16 cellular contexts compared by ENCODE assay signal in the genomic region with DNA sequence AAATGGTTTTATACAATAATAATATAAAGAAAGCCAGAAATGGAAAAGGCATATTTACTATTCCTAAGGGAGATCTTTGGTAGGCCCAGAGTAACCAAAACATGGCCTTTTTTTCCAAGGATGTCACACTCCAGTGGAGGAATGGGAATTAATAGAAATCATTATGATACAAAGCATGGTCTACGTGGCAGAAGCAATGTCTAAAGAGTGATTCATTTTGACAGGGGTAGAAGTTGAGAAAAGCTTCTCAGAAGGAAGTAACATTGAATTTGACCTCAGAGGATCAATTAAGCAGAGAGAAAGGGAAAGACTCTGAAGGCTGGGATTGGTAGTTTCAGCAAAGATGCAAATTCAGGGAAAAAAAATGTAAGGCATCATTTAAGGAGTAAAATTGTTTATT.
DNase-seq lines count a peak whose midpoint lies in the region; ATAC-seq and TF ChIP-seq lines count a peak whose summit lies in the region.
"Had no signal": no experiment of that assay in that cellular context is flagged by ENCODE, and none has a peak within 500 bp of the region (broad histone marks: within the 10 kb centered on the region; RNA-seq: fewer than 3 reads in every experiment).

No MANE protein-coding gene starts in this region.

- no peaks in the 10 kb centered on the region for H4K20me1 ChIP-seq in smooth muscle cell (ENCODE audit: low read depth)

- peak; percentile 21 for DNase-seq in MV-4-11 (lab: John Stamatoyannopoulos, UW)
- DNase-seq in neuronal stem cell (ENCODE audit: low spot score) = no peak
- no peak for DNase-seq in smooth muscle cell (lab: John Stamatoyannopoulos, UW; ENCODE audit: unreplicated experiment)
- no peak for DNase-seq in DMS153 treated with DMSO at 0.1 percent for 48 hours (lab: John Stamatoyannopoulos, UW; ENCODE audit: unreplicated experiment)
- no peak for DNase-seq in endodermal cell
- DNase-seq: C1 segment of cervical spinal cord; Caco-2; CD4-positive, CD25-positive, alpha-beta regulatory T cell; DMS79; GDM1 had no signal

- no peak overlapping the region for H2AK5ac ChIP-seq in neuronal stem cell (ENCODE audit: low read depth, low read length)

- H4K91ac ChIP-seq in neuronal stem cell (ENCODE audit: low read depth, low read length, poor library complexity) = no peak overlapping the region

- no peak overlapping the region for H3K14ac ChIP-seq in neuronal stem cell (ENCODE audit: low read length)

- H3K4me1 Mint-ChIP-seq in endodermal cell = no peaks in the 10 kb centered on the region
- H3K4me1 Mint-ChIP-seq: B cell had no signal

- no peak overlapping the region for H3K4me3 ChIP-seq in neuronal stem cell (ENCODE audit: low read length in 2 of 2)
- no peak overlapping the region for H3K4me3 ChIP-seq in smooth muscle cell
- H3K4me3 ChIP-seq in endodermal cell (ENCODE audit: low read length) = no peak overlapping the region
- H3K4me3 ChIP-seq: HAP-1 had no signal

- H3K4me2 ChIP-seq in neuronal stem cell (ENCODE audit: insufficient read depth, low read length, poor library complexity, severe bottlenecking) = no peak overlapping the region
- H3K4me2 ChIP-seq in smooth muscle cell = no peak overlapping the region

- H3K9me3 Mint-ChIP-seq in endodermal cell = no peaks in the 10 kb centered on the region

- no peak overlapping the region for H4K8ac ChIP-seq in neuronal stem cell (ENCODE audit: low read depth, low read length)

- no peaks in the 10 kb centered on the region for H3K27me3 Mint-ChIP-seq in endodermal cell (ENCODE audit: insufficient read depth)
- H3K27me3 Mint-ChIP-seq: IgD-negative memory B cell had no signal

- no CpG with 5 or more reads among the region's 1 CpG for WGBS in neuronal stem cell (ENCODE audit: extremely low coverage in 2 of 2, insufficient read length in 2 of 2, insufficient replicate concordance in 1 of 2), 2 donors
- WGBS in smooth muscle cell (ENCODE audit: low lambda C conversion rate) = 79% methylated on average over 1 of the region's 1 CpG
- 87 to 100% methylated on average over 1 of the region's 1 CpG for WGBS in endodermal cell (ENCODE audit: insufficient coverage in 1 of 2, insufficient read length in 1 of 2), 2 experiments

- H2AFZ ChIP-seq in neuronal stem cell (ENCODE audit: low read length) = peak overlapping the region; percentile 18
- H2AFZ ChIP-seq in smooth muscle cell (ENCODE audit: low read depth) = no peak overlapping the region

- H3K23ac ChIP-seq in neuronal stem cell (ENCODE audit: low read depth, low read length, poor library complexity) = no peak overlapping the region

- H3K27ac ChIP-seq in neuronal stem cell (replicated peaks; ENCODE audit: low read length) = no peak overlapping the region
- peak overlapping the region; percentile 16 for H3K27ac ChIP-seq in smooth muscle cell (ENCODE audit: low read depth)
- no peak overlapping the region for H3K27ac ChIP-seq in endodermal cell (ENCODE audit: low read depth, low read length)

- H3K9ac ChIP-seq in neuronal stem cell (ENCODE audit: low read depth, low read length, poor library complexity) (no peak overlapping the region), smooth muscle cell (ENCODE audit: low read depth) (no peak overlapping the region), endodermal cell (ENCODE audit: extremely low read depth, low read length, poor library complexity, severe bottlenecking) (no peak overlapping the region)

- ATAC-seq in esophagus mucosa (peak; percentile 69), GM21390 (IDR thresholded peaks at IDR 0.05; ENCODE audit: unreplicated experiment) (no peak)
- ATAC-seq: HepG2 had no signal

- no peak overlapping the region for H2BK12ac ChIP-seq in neuronal stem cell (ENCODE audit: low read length)

- no peaks in the 10 kb centered on the region for H3F3A ChIP-seq in smooth muscle cell (ENCODE audit: low read depth)

- no peak overlapping the region for H3K4me3 Mint-ChIP-seq in endodermal cell
- H3K4me3 Mint-ChIP-seq: B cell; CD4-positive, CD25-positive, alpha-beta regulatory T cell; IgD-negative memory B cell had no signal

- H3K79me1 ChIP-seq in neuronal stem cell (ENCODE audit: low read depth, low read length) = no peaks in the 10 kb centered on the region

- H3K27me3 ChIP-seq in neuronal stem cell (ENCODE audit: control insufficient read depth in 3 of 3, insufficient read depth in 3 of 3, low read depth in 1 of 3, low read length in 3 of 3) (no peaks in the 10 kb centered on the region), smooth muscle cell (ENCODE audit: low read depth) (no peaks in the 10 kb centered on the region), endodermal cell (ENCODE audit: control insufficient read depth, insufficient read depth, low read length, poor library complexity, severe bottlenecking) (no peaks in the 10 kb centered on the region)

- H3K36me3 Mint-ChIP-seq in endodermal cell (ENCODE audit: low read depth) = no peaks in the 10 kb centered on the region
- H3K36me3 Mint-ChIP-seq: CD4-positive, CD25-positive, alpha-beta regulatory T cell; IgD-negative memory B cell had no signal

- no peak overlapping the region for H2BK15ac ChIP-seq in neuronal stem cell (ENCODE audit: low read length)

- H2BK5ac ChIP-seq in neuronal stem cell (ENCODE audit: low read length) = no peak overlapping the region

- no peak for TF ChIP-seq CTCF in smooth muscle cell (IDR thresholded peaks at IDR 0.05; ENCODE audit: borderline replicate concordance, insufficient read depth, poor library complexity, severe bottlenecking)
- no peak for TF ChIP-seq CTCF in endodermal cell (conservative IDR thresholded peaks at IDR 0.05)

- H2BK120ac ChIP-seq in neuronal stem cell (ENCODE audit: low read depth, low read length) = no peak overlapping the region

- no peak overlapping the region for H3K27ac Mint-ChIP-seq in endodermal cell
- H3K27ac Mint-ChIP-seq: B cell, IgD-negative memory B cell had no signal

- no peaks in the 10 kb centered on the region for H3K4me1 ChIP-seq in neuronal stem cell (ENCODE audit: control insufficient read depth in 2 of 2, insufficient read depth in 1 of 2, low read depth in 1 of 2, low read length in 2 of 2)
- H3K4me1 ChIP-seq in smooth muscle cell (ENCODE audit: low read depth) = no peaks in the 10 kb centered on the region
- no peaks in the 10 kb centered on the region for H3K4me1 ChIP-seq in endodermal cell (ENCODE audit: control insufficient read depth, insufficient read depth, low read length)
- H3K4me1 ChIP-seq: Caco-2, HAP-1 had no signal

- no peaks in the 10 kb centered on the region for H3K9me3 ChIP-seq in neuronal stem cell (replicated peaks in 1 of 2; ENCODE audit: control insufficient read depth in 2 of 2, insufficient read depth in 1 of 2, low read depth in 1 of 2, low read length in 2 of 2)
- H3K9me3 ChIP-seq in smooth muscle cell (replicated peaks; ENCODE audit: low read depth) = no peaks in the 10 kb centered on the region
- no peaks in the 10 kb centered on the region for H3K9me3 ChIP-seq in endodermal cell (ENCODE audit: control insufficient read depth, low read length)
- H3K9me3 ChIP-seq: HAP-1 had no signal

- no peak overlapping the region for H3K18ac ChIP-seq in neuronal stem cell (ENCODE audit: low read length)

- H3K36me3 ChIP-seq in neuronal stem cell (replicated peaks in 1 of 2; ENCODE audit: control insufficient read depth in 2 of 2, insufficient read depth in 2 of 2, low read length in 2 of 2) (no peaks in the 10 kb centered on the region), smooth muscle cell (ENCODE audit: low read depth) (no peaks in the 10 kb centered on the region), endodermal cell (ENCODE audit: control insufficient read depth, insufficient read depth, low read length) (no peaks in the 10 kb centered on the region)
- H3K36me3 ChIP-seq: HAP-1 had no signal

- no peak overlapping the region for H3K4ac ChIP-seq in neuronal stem cell (ENCODE audit: low read length)

- no peaks in the 10 kb centered on the region for H3K79me2 ChIP-seq in smooth muscle cell (ENCODE audit: low read depth)
